In the genomic region with DNA sequence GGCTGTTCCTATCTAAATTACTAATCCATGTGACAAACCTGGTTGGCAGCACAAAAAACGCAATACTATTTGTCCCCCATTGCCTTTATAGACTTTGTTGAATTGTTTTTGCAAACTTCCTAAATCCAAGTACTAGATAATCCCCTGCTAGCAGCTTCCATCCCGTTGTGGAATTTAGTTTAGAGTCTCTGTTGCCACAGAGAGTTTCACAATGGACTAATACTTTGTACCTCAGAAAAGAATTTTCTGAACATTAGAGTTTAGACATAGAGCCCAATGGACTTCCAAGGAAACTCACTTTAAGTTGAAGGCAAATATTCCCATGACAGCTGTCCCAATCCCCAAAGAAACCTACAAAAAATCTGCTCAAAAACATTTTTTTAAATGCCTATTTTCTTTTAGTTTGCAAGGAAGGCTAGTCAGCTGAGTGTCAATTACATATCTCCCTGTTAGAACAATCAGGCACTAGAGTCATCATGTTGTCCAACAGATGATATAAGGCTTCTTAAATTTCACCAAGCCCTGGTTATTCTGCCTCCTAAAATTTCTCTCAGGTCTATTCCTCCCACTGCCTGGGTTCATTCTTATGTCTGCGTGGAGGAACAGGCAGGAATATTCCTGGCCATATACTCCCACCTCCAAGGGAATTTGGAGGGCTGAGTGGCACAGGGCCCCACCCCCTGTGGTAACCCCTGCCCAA, we compare ENCODE assay signal across 1 cellular context.
TF ChIP-seq lines count a peak whose summit lies in the region.

No MANE protein-coding gene starts in this region.

TF ChIP-seq in IMR-90, 13 proteins besides CTCF, POLR2A, EP300 and RAD21:
- TF ChIP-seq MAFK (IDR thresholded peaks at IDR 0.05; ENCODE audit: low read depth, low read length) (no peak), FOS (IDR thresholded peaks at IDR 0.05; ENCODE audit: low read depth, low read length) (no peak), CHD1 (IDR thresholded peaks at IDR 0.05; ENCODE audit: low read depth, low read length) (no peak), NFE2L2 (IDR thresholded peaks at IDR 0.05; ENCODE audit: low read depth, low read length) (no peak), MXI1 (IDR thresholded peaks at IDR 0.05; ENCODE audit: borderline replicate concordance, low read depth, low read length) (no peak), CEBPB (IDR thresholded peaks at IDR 0.05; ENCODE audit: low read depth, low read length) (peak; percentile 49), MAZ (IDR thresholded peaks at IDR 0.05; ENCODE audit: borderline replicate concordance, low read depth, low read length) (no peak), SMC3 (IDR thresholded peaks at IDR 0.05; ENCODE audit: low read depth, low read length) (no peak)
